Comparison of ENCODE assay signal across 1 cellular context in genomic region chr1:239429163-239429562, GRCh38.
TF ChIP-seq lines count a peak whose summit lies in the region.

No MANE protein-coding gene starts in this region.

TF ChIP-seq in neural cell, 6 proteins besides CTCF, POLR2A, EP300 and RAD21 (continued from another document):
- TF ChIP-seq REST (IDR thresholded peaks at IDR 0.05; ENCODE audit: borderline replicate concordance) (peak; percentile 41), MXI1 (conservative IDR thresholded peaks at IDR 0.05; ENCODE audit: poor library complexity, severe bottlenecking) (peak; percentile 21)
